ENCODE assay signal across 15 cellular contexts in the genomic region with DNA sequence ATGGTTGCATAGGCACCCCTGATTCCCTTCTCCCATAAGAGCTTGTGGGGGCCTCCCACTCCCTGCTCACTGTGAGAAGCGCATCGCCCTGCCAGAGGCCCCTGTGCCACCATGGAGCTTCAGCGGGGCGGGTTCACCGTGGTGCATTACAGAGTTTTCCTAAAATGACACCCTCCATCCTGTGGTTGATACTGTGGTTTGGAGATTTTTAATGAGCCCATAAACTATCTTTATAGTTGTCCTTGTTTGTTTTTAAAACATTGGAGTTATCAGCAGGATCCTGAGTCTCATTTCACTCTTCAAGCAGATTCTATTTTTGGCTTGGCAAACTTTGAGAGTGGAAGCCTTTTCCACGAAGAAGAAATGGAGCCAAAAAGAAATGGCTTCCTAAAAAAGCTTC.
"Had no signal": no experiment of that assay in that cellular context is flagged by ENCODE, and none has a peak within 500 bp of the region (broad histone marks: within the 10 kb centered on the region; RNA-seq: fewer than 3 reads in every experiment).

No MANE protein-coding gene starts in this region.

- H3K27ac Mint-ChIP-seq: activated naive CD4-positive, alpha-beta T cell treated with anti-CD3 and anti-CD28 coated beads for 36 hours; immature natural killer cell; naive thymus-derived CD8-positive, alpha-beta T cell; progenitor cell of endocrine pancreas; stimulated activated naive B cell treated with anti-CD40 and anti-IgM and Interleukin-4, amounts not matched to agents 10 μg/mL and 1 μg/mL and 100 μg/mL, for 72 hours; type B pancreatic cell; WTC11 had no signal

- DNase-seq: activated CD4-positive, alpha-beta T cell treated with anti-CD3 and anti-CD28 coated beads for 48 hours; activated naive CD4-positive, alpha-beta T cell treated with anti-CD3 and anti-CD28 coated beads for 36 hours; erythroblast; immature natural killer cell; left cardiac atrium; naive thymus-derived CD8-positive, alpha-beta T cell; nucleus accumbens; right cardiac atrium; stimulated activated naive B cell treated with anti-CD40 and anti-IgM and Interleukin-4, amounts not matched to agents 10 μg/mL and 1 μg/mL and 100 μg/mL, for 72 hours; T1000 had no signal

- H3K36me3 Mint-ChIP-seq: immature natural killer cell; naive thymus-derived CD8-positive, alpha-beta T cell; stimulated activated naive B cell treated with anti-CD40 and anti-IgM and Interleukin-4, amounts not matched to agents 10 μg/mL and 1 μg/mL and 100 μg/mL, for 72 hours; type B pancreatic cell; WTC11 had no signal

- H3K4me3 ChIP-seq: lung had no signal

- H3K4me1 Mint-ChIP-seq: central memory CD8-positive, alpha-beta T cell; naive thymus-derived CD8-positive, alpha-beta T cell; stimulated activated naive B cell treated with anti-CD40 and anti-IgM and Interleukin-4, amounts not matched to agents 10 μg/mL and 1 μg/mL and 100 μg/mL, for 72 hours had no signal

- ATAC-seq: left cardiac atrium; naive thymus-derived CD8-positive, alpha-beta T cell; right cardiac atrium; stimulated activated naive B cell treated with anti-CD40 and anti-IgM and Interleukin-4, amounts not matched to agents 10 μg/mL and 1 μg/mL and 100 μg/mL, for 72 hours; WTC11 had no signal

- H3K4me3 Mint-ChIP-seq: activated naive CD4-positive, alpha-beta T cell treated with anti-CD3 and anti-CD28 coated beads for 36 hours; central memory CD8-positive, alpha-beta T cell; immature natural killer cell; naive thymus-derived CD8-positive, alpha-beta T cell; stimulated activated naive B cell treated with anti-CD40 and anti-IgM and Interleukin-4, amounts not matched to agents 10 μg/mL and 1 μg/mL and 100 μg/mL, for 72 hours; type B pancreatic cell; WTC11 had no signal

- H3K9me3 Mint-ChIP-seq: activated naive CD4-positive, alpha-beta T cell treated with anti-CD3 and anti-CD28 coated beads for 36 hours; central memory CD8-positive, alpha-beta T cell had no signal

- H3K27me3 Mint-ChIP-seq: progenitor cell of endocrine pancreas, type B pancreatic cell had no signal
